8 cellular contexts compared by ENCODE assay signal in genomic region chr19:4057913-4058695, GRCh38. TPM values are rescaled to one million over a fixed set of nuclear protein-coding genes. Genes with fewer than 3 reads are reported as not detected.
DNase-seq lines count a peak whose midpoint lies in the region; ATAC-seq and TF ChIP-seq lines count a peak whose summit lies in the region.

No MANE protein-coding gene starts in this region.

- H3K36me3 Mint-ChIP-seq in chondrocyte (ENCODE audit: low read depth), result peaks cover 9% of the 10 kb centered on the region

- intact Hi-C loops in right lobe of liver (cut with DNase I), result no loop called here

- no peaks in the 10 kb centered on the region for H3K9me3 Mint-ChIP-seq in chondrocyte (ENCODE audit: low read depth)

- peak overlapping the region; percentile 33 for H3K4me3 Mint-ChIP-seq in chondrocyte (ENCODE audit: unreplicated experiment)

- ATAC-seq in right lobe of liver (peak; percentile 59 to 70 (median 68)), HG02642 (IDR thresholded peaks at IDR 0.05; ENCODE audit: poor library complexity, unreplicated experiment) (no peak)

- peaks cover 23% of the 10 kb centered on the region for H3K4me1 ChIP-seq in SJSA1 (replicated peaks)
- peaks cover 0 to 68% (median 33%) of the 10 kb centered on the region in 4 donors for H3K4me1 ChIP-seq in right lobe of liver

- H3K9me3 ChIP-seq in SJSA1 (replicated peaks), result no peaks in the 10 kb centered on the region
- no peaks in the 10 kb centered on the region for H3K9me3 ChIP-seq in right lobe of liver

- DNase-seq in ELR (ENCODE audit: low read depth), result peak; percentile 96
- DNase-seq in SJSA1 (ENCODE audit: low read depth in 1 of 2, low spot score in 2 of 2), result peak; percentile 56 to 90
- no peak for DNase-seq in chondrocyte (ENCODE audit: low spot score)
- DNase-seq in right lobe of liver, result peak; percentile 87 to 92 (median 88)
- DNase-seq in stimulated activated CD8-positive, alpha-beta memory T cell treated with anti-CD3 and anti-CD28 coated beads, Interleukin-4, amount 100 ng/mL, for 4 hours (ENCODE audit: low read depth in 2 of 2, low spot score in 1 of 2), result peak; percentile 42 to 70
- no peak for DNase-seq in NCI-H524 (lab: John Stamatoyannopoulos, UW)
- DNase-seq in UCSD-AML1 (lab: John Stamatoyannopoulos, UW; ENCODE audit: unreplicated experiment), result no peak

- 5% methylated on average over 12 of the region's 23 CpGs for WGBS in right lobe of liver (ENCODE audit: insufficient coverage, low coverage, low lambda C conversion rate, missing lambda C conversion rate)

- peak overlapping the region; percentile 32 for H3K27ac ChIP-seq in SJSA1
- peak overlapping the region; percentile 86 to 94 (median 93) for H3K27ac ChIP-seq in right lobe of liver

- H3K27me3 ChIP-seq in SJSA1 (replicated peaks) (no peaks in the 10 kb centered on the region), right lobe of liver (no peaks in the 10 kb centered on the region)

- H3K4me3 ChIP-seq in SJSA1 (no peak overlapping the region), right lobe of liver (peak overlapping the region in 2 of 3 donors; percentile 9 to 27)

- peak overlapping the region; percentile 91 for H3K27ac Mint-ChIP-seq in chondrocyte (ENCODE audit: unreplicated experiment)

- no peaks in the 10 kb centered on the region for H3K27me3 Mint-ChIP-seq in chondrocyte (ENCODE audit: low read depth)

- peak; percentile 75 for TF ChIP-seq POLR2A in right lobe of liver (IDR thresholded peaks at IDR 0.05)

- H3K4me1 Mint-ChIP-seq in chondrocyte (ENCODE audit: low read depth), result peaks cover 39% of the 10 kb centered on the region

- peaks cover 73% of the 10 kb centered on the region for H3K36me3 ChIP-seq in SJSA1
- peaks cover 0 to 18% (median 12%) of the 10 kb centered on the region in 4 donors for H3K36me3 ChIP-seq in right lobe of liver

- TF ChIP-seq CTCF in chondrocyte (IDR thresholded peaks at IDR 0.05) (peak; percentile 39), right lobe of liver (IDR thresholded peaks at IDR 0.05) (peak in 2 of 4 donors; percentile 12 to 22)

RNA-seq across cellular contexts. Expression of gene ZBTB7A, which starts 8.6 kb away (rescaled TPM):
- 15.9 and 20.7 TPM in 2 replicates for total RNA-seq in SJSA1 (2014; rRNA removed; shearing (Covaris generic))
- total RNA-seq in chondrocyte (29.4 to 29.9 TPM (median 29.5 TPM) in 3 replicates), right lobe of liver (10 to 100 TPM; 19.0 to 38.5 (median 27.7) TPM)

RNA-seq across cellular contexts. Expression of gene PIAS4, which starts 50.6 kb away (rescaled TPM):
- 17.3 and 20.7 TPM in 2 replicates for total RNA-seq in SJSA1 (2014; rRNA removed; shearing (Covaris generic))
- 26.3 to 29.7 TPM (median 26.7 TPM) in 3 replicates for total RNA-seq in chondrocyte
- total RNA-seq in right lobe of liver, result 10 to 100 TPM in 5 of 6 experiments, 1 to 10 TPM in 1; 9.9 to 20.0 (median 14.9) TPM

Comparison
In these comparisons a context has a peak if more than half of its experiments do, and no peak if none do; other contexts are left out.
1. DNase-seq: peak in ELR (single experiment), SJSA1 (2 of 2), right lobe of liver (3 of 3) and stimulated activated CD8-positive, alpha-beta memory T cell treated with anti-CD3 and anti-CD28 coated beads, Interleukin-4, amount 100 ng/mL, for 4 hours (2 of 2); none in chondrocyte (single experiment), NCI-H524 (0 of 2) and UCSD-AML1 (single experiment).